ENCODE assay signal across 8 cellular contexts in genomic region chr9:138147556-138147955, GRCh38.
DNase-seq lines count a peak whose midpoint lies in the region; ATAC-seq and TF ChIP-seq lines count a peak whose summit lies in the region.
"Not testable (repeated sequence)": the region's sequence is repeated elsewhere in the genome, so short reads cannot be mapped to it uniquely, and the experiment has no call there.

No MANE protein-coding gene starts in this region.

- not testable (repeated sequence) for H3K79me2 ChIP-seq in GM23338 (replicated peaks; ENCODE audit: insufficient read depth)

- H3K36me3 Mint-ChIP-seq in GM23338 (ENCODE audit: low read depth), result not testable (repeated sequence)

- TF ChIP-seq CTCF in C4-2B (conservative IDR thresholded peaks at IDR 0.05) (peak; percentile 39), GM23338 (conservative IDR thresholded peaks at IDR 0.05; ENCODE audit: low read depth in 2 of 2) (peak; percentile 48 to 57), astrocyte of the spinal cord (IDR thresholded peaks at IDR 0.05; ENCODE audit: low read depth, low read length) (peak; percentile 27)

- H2AFZ ChIP-seq in GM23338, result not testable (repeated sequence)

- not testable (repeated sequence) for H4K20me1 ChIP-seq in GM23338 (replicated peaks; ENCODE audit: insufficient read depth)

- peaks cover 13% of the 10 kb centered on the region for H3K27me3 Mint-ChIP-seq in GM23338 (ENCODE audit: insufficient read depth, low read depth, poor library complexity)

- H3K4me1 ChIP-seq in GM23338 (ENCODE audit: insufficient read depth), result not testable (repeated sequence)

- H3K4me3 Mint-ChIP-seq in GM23338, result not testable (repeated sequence)

- not testable (repeated sequence) for H3K27ac Mint-ChIP-seq in GM23338

- not testable (repeated sequence) for H3K9me2 ChIP-seq in GM23338 (ENCODE audit: insufficient read depth)

- not testable (repeated sequence) for H3K27me3 ChIP-seq in GM23338 (ENCODE audit: insufficient read depth)

- in situ Hi-C loops in astrocyte of the spinal cord (cut with HindIII; ENCODE audit: low sequenced_read_pairs), result not testable (repeated sequence)

- H3K27ac ChIP-seq in C4-2B; GM23338 (ENCODE audit: low read depth): not testable (repeated sequence)

- H3F3A ChIP-seq in GM23338 (replicated peaks; ENCODE audit: low read depth), result not testable (repeated sequence)

- intact Hi-C loops in head of caudate nucleus (cut with DNase I), result not testable (repeated sequence)

- H3K4me3 ChIP-seq in GM23338, result peak overlapping the region; percentile 49
- H3K4me3 ChIP-seq in astrocyte of the spinal cord (ENCODE audit: low read depth, low read length), result not testable (repeated sequence)

- H3K4me2 ChIP-seq in GM23338, result peak overlapping the region; percentile 64; the same call in 1 of the 2 replicates

- H3K9me3 Mint-ChIP-seq in GM23338, result not testable (repeated sequence)

- peak; percentile 17; the same call in 2 of the 3 replicates for ATAC-seq in GM23338

- not testable (repeated sequence) for H3K36me3 ChIP-seq in GM23338 (ENCODE audit: insufficient read depth)

- DNase-seq in GM23338 (ENCODE audit: low spot score) (peak; percentile 62), NCI-H2196 treated with DMSO at 0.1 percent for 48 hours (lab: John Stamatoyannopoulos, UW; ENCODE audit: unreplicated experiment) (peak; percentile 5), astrocyte of the spinal cord (ENCODE audit: low read depth, low spot score) (peak; percentile 27), head of caudate nucleus (peak in 33 of 42 donors; percentile 9 to 75 (median 40)), mucosa of gallbladder (ENCODE audit: low spot score) (peak; percentile 25)
- DNase-seq in activated CD4-positive, alpha-beta T cell treated with anti-CD3 and anti-CD28 coated beads for 1 hour, result peak; percentile 11
- peak; percentile 16 for DNase-seq in stimulated activated CD4-positive, alpha-beta T cell treated with anti-CD3 and anti-CD28 coated beads, Interleukin-2, amount 100 ng/mL, for 4 hours (ENCODE audit: low read depth)

- H3K4me1 Mint-ChIP-seq in GM23338, result not testable (repeated sequence)

Comparison
In these comparisons a context has a peak if more than half of its experiments do, and no peak if none do; other contexts are left out.
1. DNase-seq: peak in every context shown above with its lines; median percentile 62 in GM23338; 40 in head of caudate nucleus; 27 in astrocyte of the spinal cord; 25 in mucosa of gallbladder; 16 in stimulated activated CD4-positive, alpha-beta T cell treated with anti-CD3 and anti-CD28 coated beads, Interleukin-2, amount 100 ng/mL, for 4 hours; 11 in activated CD4-positive, alpha-beta T cell treated with anti-CD3 and anti-CD28 coated beads for 1 hour; 5 in NCI-H2196 treated with DMSO at 0.1 percent for 48 hours.